8 cellular contexts compared by ENCODE assay signal in the genomic region with DNA sequence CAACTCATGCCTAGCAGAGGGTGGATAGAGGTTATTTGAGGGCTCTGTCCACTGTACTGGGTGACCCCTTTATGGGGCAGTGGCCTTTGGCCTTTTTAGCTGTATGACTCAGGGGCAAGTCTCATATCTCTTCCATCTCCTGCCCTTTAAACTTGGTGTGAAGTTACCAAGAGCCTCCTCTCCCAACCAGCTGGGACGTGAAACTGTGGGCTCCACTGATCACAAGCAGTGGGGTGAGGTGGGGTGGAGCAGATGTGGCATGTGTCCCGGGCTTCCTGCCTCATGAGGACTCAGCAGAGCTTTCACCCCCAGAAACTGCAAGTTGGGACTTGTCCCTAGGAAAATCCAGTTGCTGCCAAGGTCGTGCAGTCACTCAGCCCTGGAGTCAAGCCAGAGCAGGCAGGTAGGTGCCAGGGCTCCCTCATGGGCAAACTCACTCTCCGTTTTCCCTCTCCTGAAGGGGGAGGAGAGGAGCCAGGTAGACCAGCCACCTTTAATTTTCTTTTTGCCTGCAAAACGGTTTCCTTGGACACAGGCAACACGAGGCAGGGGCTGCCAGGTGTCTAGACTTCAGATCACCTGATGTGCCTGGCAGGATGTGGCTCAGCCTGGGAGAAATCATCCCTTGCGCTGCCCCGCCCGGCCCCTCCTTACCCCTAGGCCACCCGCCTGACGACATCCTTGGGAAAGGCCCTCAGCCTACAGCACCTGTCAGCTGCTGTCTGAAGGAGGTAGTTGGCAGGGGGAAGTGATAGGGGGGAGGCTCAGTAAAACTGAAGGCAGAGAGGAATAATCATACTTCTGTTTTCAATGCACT. TPM values are rescaled to one million over a fixed set of nuclear protein-coding genes. Genes with fewer than 3 reads are reported as not detected.
DNase-seq lines count a peak whose midpoint lies in the region; ATAC-seq and TF ChIP-seq lines count a peak whose summit lies in the region.

No MANE protein-coding gene starts in this region.

- POLR2A ChIA-PET in activated CD4-positive, alpha-beta memory T cell treated with anti-CD3 and anti-CD28 coated beads for 36 hours (lab: Charles Lee) = interaction anchor here (0.8 to 1.9 kb wide), 6 partner anchors 10 to 76 kb away, joined by 3 to 8 read pairs (median 4); no protein-coding TSS in a partner anchor

- H3K27me3 Mint-ChIP-seq in CD14-positive monocyte (ENCODE audit: low read depth in 3 of 3) = peaks cover 10 to 22% (median 13%) of the 10 kb centered on the region in 3 donors
- H3K27me3 Mint-ChIP-seq in GM23338 (ENCODE audit: insufficient read depth, low read depth, poor library complexity) = peaks cover 36% of the 10 kb centered on the region
- peaks cover 4% of the 10 kb centered on the region for H3K27me3 Mint-ChIP-seq in activated CD4-positive, alpha-beta memory T cell treated with anti-CD3 and anti-CD28 coated beads for 36 hours

- CTCF ChIA-PET in activated CD4-positive, alpha-beta memory T cell treated with anti-CD3 and anti-CD28 coated beads for 36 hours (lab: Charles Lee) = interaction anchor here (0.6 to 8.3 kb wide), 12 partner anchors 10 to 339 kb away, joined by 3 to 59 read pairs (median 4); no protein-coding TSS in a partner anchor

- no peaks in the 10 kb centered on the region for H3F3A ChIP-seq in GM23338 (replicated peaks; ENCODE audit: low read depth)

- ATAC-seq in GM23338 (no peak), HG02798 (IDR thresholded peaks at IDR 0.05; ENCODE audit: poor library complexity, unreplicated experiment) (no peak), omental fat pad (ENCODE audit: low FRiP score) (no peak)

- peak overlapping the region; percentile 35 to 66 for H3K4me3 Mint-ChIP-seq in CD14-positive monocyte
- no peak overlapping the region for H3K4me3 Mint-ChIP-seq in GM23338
- peak overlapping the region; percentile 45 for H3K4me3 Mint-ChIP-seq in activated CD4-positive, alpha-beta memory T cell treated with anti-CD3 and anti-CD28 coated beads for 36 hours

- no peaks in the 10 kb centered on the region; the same call in none of the 2 replicates for H4K20me1 ChIP-seq in GM23338 (replicated peaks; ENCODE audit: insufficient read depth)
- H4K20me1 ChIP-seq in fibroblast of lung (ENCODE audit: control insufficient read depth, extremely low read depth, insufficient read depth, low read length) = peaks cover 3% of the 10 kb centered on the region

- no peak overlapping the region for H3K4me3 ChIP-seq in GM23338
- H3K4me3 ChIP-seq in fibroblast of lung (replicated peaks in 1 of 4; ENCODE audit: control extremely low read depth in 1 of 4, insufficient read depth in 1 of 4, low read depth in 3 of 4, low read length in 4 of 4) = peak overlapping the region in 2 of 4 experiments; percentile 74 to 96
- peak overlapping the region; percentile 55 for H3K4me3 ChIP-seq in skeletal muscle satellite cell (ENCODE audit: low read length)

- H3K9me2 ChIP-seq in GM23338 (ENCODE audit: insufficient read depth) = no peaks in the 10 kb centered on the region

- H3K27ac Mint-ChIP-seq in CD14-positive monocyte (peak overlapping the region; percentile 79 to 96 (median 89)), GM23338 (peak overlapping the region; percentile 61; the same call in 1 of the 2 replicates)
- peak overlapping the region; percentile 84 for H3K27ac Mint-ChIP-seq in activated CD4-positive, alpha-beta memory T cell treated with anti-CD3 and anti-CD28 coated beads for 36 hours

- DNase-seq in CD14-positive monocyte (ENCODE audit: low spot score) (peak; percentile 87), GM23338 (ENCODE audit: low spot score) (peak; percentile 43), NCI-H2171 treated with DMSO at 0.1 percent for 48 hours (lab: John Stamatoyannopoulos, UW) (peak; percentile 97), fibroblast of lung (ENCODE audit: low read depth in 2 of 2) (peak in 1 of 2 donors; percentile 44), omental fat pad (ENCODE audit: low spot score) (no peak)
- DNase-seq in activated CD4-positive, alpha-beta memory T cell treated with anti-CD3 and anti-CD28 coated beads for 36 hours = peak; percentile 91

- H3K4me1 ChIP-seq in GM23338 (ENCODE audit: insufficient read depth) (peaks cover 25% of the 10 kb centered on the region), fibroblast of lung (ENCODE audit: control insufficient read depth, extremely low read depth, insufficient read depth, low read length) (peaks cover 13% of the 10 kb centered on the region), skeletal muscle satellite cell (ENCODE audit: control insufficient read depth, insufficient read depth, low read length) (peaks cover 28% of the 10 kb centered on the region)

- H3K27ac ChIP-seq in GM23338 (ENCODE audit: low read depth) (no peak overlapping the region), fibroblast of lung (ENCODE audit: insufficient read depth, low read length) (peak overlapping the region; percentile 5)

- H3K9ac ChIP-seq in fibroblast of lung (ENCODE audit: insufficient read depth, low read length) (no peak overlapping the region), skeletal muscle satellite cell (ENCODE audit: low read depth, low read length) (peak overlapping the region; percentile 34)

- TF ChIP-seq CTCF in CD14-positive monocyte (IDR thresholded peaks at IDR 0.05) = no peak
- TF ChIP-seq CTCF in GM23338 (conservative IDR thresholded peaks at IDR 0.05; ENCODE audit: low read depth in 2 of 2) = no peak
- TF ChIP-seq CTCF in fibroblast of lung (conservative IDR thresholded peaks at IDR 0.05 in 1 of 2, IDR thresholded peaks at IDR 0.05 in 1 of 2; ENCODE audit: low read depth in 1 of 2, low read length in 2 of 2) = no peak
- TF ChIP-seq CTCF in omental fat pad (IDR thresholded peaks at IDR 0.05) = no peak

- H2AFZ ChIP-seq in GM23338 (no peak overlapping the region), fibroblast of lung (ENCODE audit: low read length) (no peak overlapping the region)

- peaks cover 59 to 65% of the 10 kb centered on the region in 2 donors for H3K36me3 Mint-ChIP-seq in CD14-positive monocyte
- peaks cover 38% of the 10 kb centered on the region for H3K36me3 Mint-ChIP-seq in GM23338 (ENCODE audit: low read depth)
- peaks cover 54% of the 10 kb centered on the region for H3K36me3 Mint-ChIP-seq in activated CD4-positive, alpha-beta memory T cell treated with anti-CD3 and anti-CD28 coated beads for 36 hours

- intact Hi-C loops in CD14-positive monocyte (cut with micrococcal nuclease) = loop anchor here (2.0 to 5.0 kb wide), 4 partner anchors 74 to 170 kb away; partner anchors contain the start of gene STK38 (in 1 of the 2)
- intact Hi-C loops in activated CD4-positive, alpha-beta memory T cell treated with anti-CD3 and anti-CD28 coated beads for 36 hours (cut with micrococcal nuclease) = loop anchor here (5.0 kb wide), 4 partner anchors 45 to 550 kb away; partner anchors contain the start of genes MAPK13, PPIL1 and STK38

- peaks cover 0 to 6% (median 0%) of the 10 kb centered on the region in 7 donors for H3K9me3 Mint-ChIP-seq in CD14-positive monocyte
- H3K9me3 Mint-ChIP-seq in GM23338 = no peaks in the 10 kb centered on the region
- H3K9me3 Mint-ChIP-seq in activated CD4-positive, alpha-beta memory T cell treated with anti-CD3 and anti-CD28 coated beads for 36 hours = no peaks in the 10 kb centered on the region

- H3K9me3 ChIP-seq in fibroblast of lung (ENCODE audit: control insufficient read depth, insufficient read depth, low read depth, low read length) = no peaks in the 10 kb centered on the region
- no peaks in the 10 kb centered on the region for H3K9me3 ChIP-seq in skeletal muscle satellite cell (replicated peaks; ENCODE audit: low read length)

- H3K27me3 ChIP-seq in GM23338 (ENCODE audit: insufficient read depth) (peaks cover 32% of the 10 kb centered on the region), fibroblast of lung (ENCODE audit: control insufficient read depth, insufficient read depth, low read length) (no peaks in the 10 kb centered on the region), skeletal muscle satellite cell (ENCODE audit: control insufficient read depth, insufficient read depth, low read length) (no peaks in the 10 kb centered on the region)

- H3K36me3 ChIP-seq in GM23338 (ENCODE audit: insufficient read depth) = peaks cover 16% of the 10 kb centered on the region; the same call in 1 of the 2 replicates
- H3K36me3 ChIP-seq in fibroblast of lung (ENCODE audit: control insufficient read depth, insufficient read depth, low read length) = peaks cover 29% of the 10 kb centered on the region
- H3K36me3 ChIP-seq in skeletal muscle satellite cell (ENCODE audit: insufficient read depth, low read length) = peaks cover 61% of the 10 kb centered on the region

- H3K4me1 Mint-ChIP-seq in CD14-positive monocyte (peaks cover 70% of the 10 kb centered on the region), GM23338 (peaks cover 26% of the 10 kb centered on the region)
- peaks cover 39% of the 10 kb centered on the region for H3K4me1 Mint-ChIP-seq in activated CD4-positive, alpha-beta memory T cell treated with anti-CD3 and anti-CD28 coated beads for 36 hours (ENCODE audit: low read depth)

- peak overlapping the region; percentile 55; the same call in 1 of the 2 replicates for H3K4me2 ChIP-seq in GM23338
- peak overlapping the region; percentile 17 for H3K4me2 ChIP-seq in fibroblast of lung (ENCODE audit: extremely low read depth, insufficient read depth, low read length)
- peak overlapping the region; percentile 74 for H3K4me2 ChIP-seq in skeletal muscle satellite cell (ENCODE audit: low read length)

- H3K79me2 ChIP-seq in GM23338 (replicated peaks; ENCODE audit: insufficient read depth) = peaks cover 33% of the 10 kb centered on the region
- peaks cover 62% of the 10 kb centered on the region for H3K79me2 ChIP-seq in fibroblast of lung (ENCODE audit: control insufficient read depth, insufficient read depth, low read length)

RNA-seq across cellular contexts. Expression of gene CDKN1A, which starts 4.0 kb away (rescaled TPM):
- polyA plus RNA-seq in CD14-positive monocyte = 100 to 1,000 TPM; 117 to 144 TPM
- 44.4 and 45.6 TPM in 2 replicates for total RNA-seq in GM23338 (2014; rRNA removed; shearing (Covaris generic))
- 31.5 and 34.0 TPM in 2 replicates for polyA plus RNA-seq in GM23338 (2016; fragmentation: Nextera tagmentation; extraction: Ambion mirVana)
- total RNA-seq in activated CD4-positive, alpha-beta memory T cell treated with anti-CD3 and anti-CD28 coated beads for 36 hours = 10 to 100 TPM; 64.2 to 66.7 TPM
- total RNA-seq in fibroblast of lung = 470 and 900 TPM in 2 replicates
- polyA plus RNA-seq in fibroblast of lung = 166 and 238 TPM in 2 replicates
- polyA plus RNA-seq in fibroblast of lung (2012) = 192 and 275 TPM in 2 replicates
- polyA minus RNA-seq in fibroblast of lung (ENCODE audit: low replicate concordance) = 286 and 448 TPM in 2 replicates
- 183 and 300 TPM in 2 replicates for total RNA-seq in skeletal muscle satellite cell (2012; rRNA removed)
- total RNA-seq in omental fat pad = 100 to 1,000 TPM; 126 to 611 (median 261) TPM

RNA-seq across cellular contexts. Expression of gene RAB44, which starts 15.1 kb away (rescaled TPM):
- polyA plus RNA-seq in CD14-positive monocyte = 1 to 10 TPM; 1.5 to 1.9 TPM
- total RNA-seq in GM23338 (2014; rRNA removed; shearing (Covaris generic)) = not detected in 2 replicates
- not detected in 2 replicates for polyA plus RNA-seq in GM23338 (2016; fragmentation: Nextera tagmentation; extraction: Ambion mirVana)
- total RNA-seq in activated CD4-positive, alpha-beta memory T cell treated with anti-CD3 and anti-CD28 coated beads for 36 hours = under 1 TPM; 0.05 TPM
- total RNA-seq in fibroblast of lung = under 0.01 TPM in 2 replicates
- 0.03 TPM in 1 of 2 replicates, not detected in the other for polyA plus RNA-seq in fibroblast of lung
- not detected in 2 replicates for polyA plus RNA-seq in fibroblast of lung (2012)
- polyA minus RNA-seq in fibroblast of lung (ENCODE audit: low replicate concordance) = not detected in 2 replicates
- not detected in 2 replicates for total RNA-seq in skeletal muscle satellite cell (2012; rRNA removed)
- 1 to 10 TPM in 1 of 4 donors, under 1 TPM in 3; 0.19 to 2.4 (median 0.43) TPM for total RNA-seq in omental fat pad

Comparison
In these comparisons a context has a peak if more than half of its experiments do, and no peak if none do; other contexts are left out.
1. H3K4me2 ChIP-seq: peak in every context shown above with its lines; median percentile 74 in skeletal muscle satellite cell; 55 in GM23338; 17 in fibroblast of lung.